ENCODE assay signal across 8 cellular contexts in the genomic region with DNA sequence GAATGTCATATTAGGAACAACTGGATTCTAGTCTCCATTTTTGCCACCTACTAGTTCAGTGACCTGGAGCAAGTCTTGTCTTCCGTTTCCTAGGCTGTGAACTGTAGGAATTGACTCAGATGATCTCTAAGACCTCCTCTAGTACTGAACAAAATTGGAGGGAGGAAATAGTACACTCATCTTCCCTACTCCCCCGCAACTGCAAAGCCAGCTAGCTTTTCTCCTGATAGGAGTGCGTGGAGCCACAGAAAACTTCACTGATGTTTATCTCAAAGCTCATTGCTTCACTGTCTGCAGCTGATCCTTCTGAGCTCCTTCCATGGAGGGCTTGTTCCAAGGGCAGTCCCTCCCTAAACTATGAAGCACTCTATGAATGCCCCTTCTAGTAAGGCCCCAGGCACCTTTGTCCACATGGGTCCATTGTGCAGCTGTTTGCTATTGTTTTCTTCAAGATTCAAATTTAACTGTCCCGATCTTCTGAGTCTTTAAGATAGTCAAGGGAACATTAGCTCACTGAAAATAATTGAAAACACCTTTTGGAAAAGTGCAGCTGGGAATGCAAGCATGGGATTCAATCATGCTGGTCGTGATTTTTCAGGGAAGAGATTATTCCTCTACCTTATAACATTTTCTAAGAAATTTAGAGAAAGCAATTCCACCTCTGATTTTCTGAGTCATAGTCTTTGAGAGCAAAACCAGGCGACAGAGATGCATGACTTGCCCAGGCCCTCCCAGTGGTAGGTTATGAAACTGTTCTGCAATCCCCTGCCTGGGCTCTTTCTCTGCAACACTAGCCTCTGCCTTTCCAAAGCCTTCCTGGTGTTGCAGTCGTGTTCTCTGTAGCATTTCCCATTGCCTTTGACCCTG. TPM values are rescaled to one million over a fixed set of nuclear protein-coding genes. Genes with fewer than 3 reads are reported as not detected.
DNase-seq lines count a peak whose midpoint lies in the region; ATAC-seq, FAIRE-seq and TF ChIP-seq lines count a peak whose summit lies in the region.

No MANE protein-coding gene starts in this region.

- H3K36me3 ChIP-seq in Peyer's patch (no peaks in the 10 kb centered on the region), pancreas (no peaks in the 10 kb centered on the region)

- H3K4me1 ChIP-seq in Peyer's patch (no peaks in the 10 kb centered on the region), pancreas (peaks cover 0 to 6% (median 0%) of the 10 kb centered on the region in 3 donors)

- TF ChIP-seq CTCF in AG09309 (IDR thresholded peaks at IDR 0.05; ENCODE audit: control insufficient read depth, insufficient read depth, low read depth, low read length, missing control alignments): peak; percentile 71
- peak in 4 of 6 experiments; percentile 26 to 42 (median 34) for TF ChIP-seq CTCF in Peyer's patch (IDR thresholded peaks at IDR 0.05)
- TF ChIP-seq CTCF in pancreas (IDR thresholded peaks at IDR 0.05): no peak
- TF ChIP-seq CTCF in coronary artery (IDR thresholded peaks at IDR 0.05): no peak

- ATAC-seq in GM18909 (IDR thresholded peaks at IDR 0.05; ENCODE audit: poor library complexity, unreplicated experiment): peak; percentile 74
- ATAC-seq in HG03108 (IDR thresholded peaks at IDR 0.05; ENCODE audit: unreplicated experiment): peak; percentile 61
- peak in 3 of 4 donors; percentile 65 to 79 (median 74) for ATAC-seq in pancreas

- no peaks in the 10 kb centered on the region for H3K9me3 ChIP-seq in Peyer's patch
- no peaks in the 10 kb centered on the region for H3K9me3 ChIP-seq in pancreas

- H3K27ac ChIP-seq in Peyer's patch (peak overlapping the region in 2 of 4 donors; percentile 6 to 25), pancreas (no peak overlapping the region), coronary artery (peak overlapping the region in 1 of 2 donors; percentile 30), substantia nigra (ENCODE audit: low read depth, low read length, poor library complexity, severe bottlenecking) (no peak overlapping the region)

- no peak for DNase-seq in AG09309 (ENCODE audit: low read depth)
- DNase-seq in Peyer's patch: no peak
- peak; percentile 63 to 69 for DNase-seq in erythroblast (lab: John Stamatoyannopoulos, UW)
- no peak for DNase-seq in pancreas
- no peak for DNase-seq in coronary artery (ENCODE audit: low spot score)
- DNase-seq in substantia nigra (lab: John Stamatoyannopoulos, UW): no peak

- H3K27me3 ChIP-seq in Peyer's patch (no peaks in the 10 kb centered on the region), pancreas (no peaks in the 10 kb centered on the region)

- WGBS in pancreas, 2 donors: 82 to 84% methylated on average over 7 of the region's 7 CpGs

- H3K4me3 ChIP-seq in AG09309 (ENCODE audit: control insufficient read depth, low read depth, low read length) (no peak overlapping the region), Peyer's patch (no peak overlapping the region), pancreas (no peak overlapping the region), coronary artery (no peak overlapping the region)

- intact Hi-C loops in pancreas (cut with DNase I): no loop called here

- no peak for TF ChIP-seq POLR2A in Peyer's patch (IDR thresholded peaks at IDR 0.05)
- TF ChIP-seq POLR2A in erythroblast (IDR thresholded peaks at IDR 0.05; ENCODE audit: low read length): no peak

- FAIRE-seq in pancreas (lab: Jason Lieb, UNC): no peak

RNA-seq across cellular contexts. Expression of a gene that starts 24.3 kb away (rescaled TPM):
- total RNA-seq in Peyer's patch (10 to 100 TPM in 3 of 4 donors, 1 to 10 TPM in 1; 5.3 to 69.3 (median 13.1) TPM), pancreas (10 to 100 TPM; 12.5 to 37.7 (median 15.8) TPM)
- polyA plus RNA-seq in pancreas: 10 to 100 TPM; 13.6 to 19.0 TPM

Comparison
In these comparisons a context has a peak if more than half of its experiments do, and no peak if none do; other contexts are left out.
1. DNase-seq: peak in erythroblast (2 of 2); none in AG09309 (single experiment), Peyer's patch (0 of 3), pancreas (0 of 6), coronary artery (single experiment) and substantia nigra (0 of 49).
2. CTCF ChIP-seq: peak in AG09309 (single experiment) and Peyer's patch (4 of 6); none in pancreas (0 of 4) and coronary artery (single experiment).
3. Peak in every context shown above with its lines, with median percentiles within 50 percentile points of each other: ATAC-seq.